In the genomic region with DNA sequence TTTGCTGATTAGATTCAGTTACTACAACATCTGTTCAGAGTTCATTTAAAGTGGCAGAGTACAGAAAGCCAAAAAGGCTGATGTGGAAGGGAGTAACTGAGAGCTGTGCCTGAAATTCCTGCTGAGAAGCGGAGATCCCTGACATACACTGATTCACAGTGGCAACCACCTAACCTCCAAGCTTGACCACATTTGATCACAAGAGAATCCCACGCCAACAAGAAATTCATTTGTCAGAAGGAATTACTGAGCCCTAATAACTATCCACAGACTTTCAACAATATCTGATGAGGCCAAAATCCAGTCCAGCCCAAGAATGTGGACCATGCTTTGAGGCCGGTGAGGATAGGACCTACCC, we compare ENCODE assay signal across 22 cellular contexts.
DNase-seq lines count a peak whose midpoint lies in the region; ATAC-seq and TF ChIP-seq lines count a peak whose summit lies in the region.
"Had no signal": no experiment of that assay in that cellular context is flagged by ENCODE, and none has a peak within 500 bp of the region (broad histone marks: within the 10 kb centered on the region; RNA-seq: fewer than 3 reads in every experiment).

No MANE protein-coding gene starts in this region.

- no peak for ATAC-seq in HG03354 (IDR thresholded peaks at IDR 0.05; ENCODE audit: poor library complexity, severe bottlenecking, unreplicated experiment)
- ATAC-seq: activated CD4-positive, alpha-beta T cell treated with anti-CD3 and anti-CD28 coated beads for 36 hours; activated T-cell treated with anti-CD3 and anti-CD28 coated beads, Interleukin-2, amount 50 U/mL, for 72 hours; foreskin keratinocyte; left lung had no signal

- H3K9me3 ChIP-seq in WERI-Rb-1 (ENCODE audit: severe bottlenecking) (no peaks in the 10 kb centered on the region), neural progenitor cell (ENCODE audit: low read depth) (no peaks in the 10 kb centered on the region)
- H3K9me3 ChIP-seq: BE2C, left lung, prostate gland had no signal

- peaks cover 19% of the 10 kb centered on the region for H3K36me3 ChIP-seq in WERI-Rb-1
- no peaks in the 10 kb centered on the region for H3K36me3 ChIP-seq in neural progenitor cell
- H3K36me3 ChIP-seq: BE2C, prostate gland had no signal

- intact Hi-C loops in activated CD4-positive, alpha-beta T cell treated with anti-CD3 and anti-CD28 coated beads, Interleukin-2, amount 10 ng/mL, durations not matched to agents 24 days and 14 days (cut with micrococcal nuclease), result no loop called here

- TF ChIP-seq CTCF in WERI-Rb-1 (IDR thresholded peaks at IDR 0.05; ENCODE audit: low read depth, low read length) (no peak), endothelial cell (IDR thresholded peaks at IDR 0.05; ENCODE audit: unreplicated experiment) (no peak), neural progenitor cell (IDR thresholded peaks at IDR 0.05) (no peak)

- H3K4me1 Mint-ChIP-seq in activated CD4-positive, alpha-beta T cell treated with anti-CD3 and anti-CD28 coated beads, Interleukin-2, amount 10 ng/mL, durations not matched to agents 24 days and 14 days, result peaks cover 7% of the 10 kb centered on the region
- H3K4me1 Mint-ChIP-seq in endothelial cell (ENCODE audit: unreplicated experiment), result peaks cover 49% of the 10 kb centered on the region
- peaks cover 41% of the 10 kb centered on the region for H3K4me1 Mint-ChIP-seq in neural progenitor cell
- H3K4me1 Mint-ChIP-seq: activated CD4-positive, alpha-beta T cell treated with anti-CD3 and anti-CD28 coated beads for 36 hours had no signal

- no peak overlapping the region for H3K4me3 ChIP-seq in WERI-Rb-1 (ENCODE audit: low read depth, low read length)
- no peak overlapping the region for H3K4me3 ChIP-seq in neural progenitor cell
- H3K4me3 ChIP-seq: left lung, prostate gland had no signal

- no peak overlapping the region for H3K9ac ChIP-seq in neural progenitor cell

- H3K27ac Mint-ChIP-seq in activated CD4-positive, alpha-beta T cell treated with anti-CD3 and anti-CD28 coated beads, Interleukin-2, amount 10 ng/mL, durations not matched to agents 24 days and 14 days, result peak overlapping the region; percentile 4
- H3K27ac Mint-ChIP-seq in endothelial cell (ENCODE audit: unreplicated experiment) (peak overlapping the region; percentile 96), neural progenitor cell (peak overlapping the region; percentile 65)
- H3K27ac Mint-ChIP-seq: activated CD4-positive, alpha-beta T cell treated with anti-CD3 and anti-CD28 coated beads for 36 hours; activated naive CD4-positive, alpha-beta T cell treated with anti-CD3 and anti-CD28 coated beads, Interleukin-2, amount 10 ng/mL, durations not matched to agents 7 days and 5 days; activated T-cell treated with anti-CD3 and anti-CD28 coated beads, Interleukin-2, amount 50 U/mL, for 72 hours had no signal

- no peaks in the 10 kb centered on the region for H3K79me2 ChIP-seq in neural progenitor cell (ENCODE audit: low read depth)

- no peaks in the 10 kb centered on the region for H3K9me3 Mint-ChIP-seq in activated CD4-positive, alpha-beta T cell treated with anti-CD3 and anti-CD28 coated beads, Interleukin-2, amount 10 ng/mL, durations not matched to agents 24 days and 14 days
- no peaks in the 10 kb centered on the region for H3K9me3 Mint-ChIP-seq in endothelial cell (ENCODE audit: unreplicated experiment)
- H3K9me3 Mint-ChIP-seq in neural progenitor cell, result peaks cover 4% of the 10 kb centered on the region
- H3K9me3 Mint-ChIP-seq: activated naive CD4-positive, alpha-beta T cell treated with anti-CD3 and anti-CD28 coated beads, Interleukin-2, amount 10 ng/mL, durations not matched to agents 7 days and 5 days; activated T-cell treated with anti-CD3 and anti-CD28 coated beads, Interleukin-2, amount 50 U/mL, for 72 hours; neural crest cell had no signal

- H3K27ac ChIP-seq in WERI-Rb-1 (peak overlapping the region; percentile 52), neural progenitor cell (no peak overlapping the region)
- H3K27ac ChIP-seq: epithelial cell of prostate, foreskin keratinocyte, prostate gland had no signal

- no peaks in the 10 kb centered on the region for H4K20me1 ChIP-seq in neural progenitor cell (ENCODE audit: low read depth)

- no peaks in the 10 kb centered on the region for H3F3A ChIP-seq in neural progenitor cell (ENCODE audit: low read depth)

- no peak overlapping the region for H3K4me2 ChIP-seq in neural progenitor cell

- H3K36me3 Mint-ChIP-seq in activated CD4-positive, alpha-beta T cell treated with anti-CD3 and anti-CD28 coated beads, Interleukin-2, amount 10 ng/mL, durations not matched to agents 24 days and 14 days (ENCODE audit: low read depth), result peaks cover 28% of the 10 kb centered on the region
- peaks cover 33% of the 10 kb centered on the region for H3K36me3 Mint-ChIP-seq in endothelial cell (ENCODE audit: low read depth, unreplicated experiment)
- H3K36me3 Mint-ChIP-seq in neural progenitor cell, result peaks cover 49% of the 10 kb centered on the region

- no peak overlapping the region for H2AFZ ChIP-seq in neural progenitor cell (replicated peaks)

- H3K4me1 ChIP-seq in neural progenitor cell, result peaks cover 9% of the 10 kb centered on the region
- H3K4me1 ChIP-seq: BE2C, foreskin keratinocyte, prostate gland had no signal

- no peak for DNase-seq in activated CD4-positive, alpha-beta T cell treated with anti-CD3 and anti-CD28 coated beads, Interleukin-2, amount 10 ng/mL, durations not matched to agents 24 days and 14 days
- DNase-seq in activated CD4-positive, alpha-beta T cell treated with anti-CD3 and anti-CD28 coated beads, Interleukin-2, amount 50 U/mL, for 48 hours, result no peak
- no peak for DNase-seq in WERI-Rb-1
- no peak for DNase-seq in endothelial cell (ENCODE audit: low spot score)
- DNase-seq in neural progenitor cell (ENCODE audit: low spot score), result no peak
- no peak for DNase-seq in NK-92 treated with Interleukin-12 subunit alpha and Interleukin-12 subunit beta, amount 100 ng/mL, for 24 hours (lab: John Stamatoyannopoulos, UW)
- no peak for DNase-seq in AML-193 (lab: John Stamatoyannopoulos, UW)
- DNase-seq: activated CD4-positive, alpha-beta T cell treated with anti-CD3 and anti-CD28 coated beads for 36 hours; activated naive CD4-positive, alpha-beta T cell treated with anti-CD3 and anti-CD28 coated beads, Interleukin-2, amount 10 ng/mL, durations not matched to agents 7 days and 5 days; activated T-cell treated with anti-CD3 and anti-CD28 coated beads, Interleukin-2, amount 50 U/mL, for 72 hours; BE2C; DND-41; foreskin keratinocyte; Karpas-422; left lung; NCI-H1048; NCI-H2029; stimulated activated CD8-positive, alpha-beta memory T cell treated with anti-CD3 and anti-CD28 coated beads, Interleukin-4, amount 100 ng/mL, for 48 hours had no signal

- H3K27me3 ChIP-seq in WERI-Rb-1 (ENCODE audit: insufficient read depth, low read depth, severe bottlenecking) (no peaks in the 10 kb centered on the region), neural progenitor cell (no peaks in the 10 kb centered on the region)
- H3K27me3 ChIP-seq: BE2C, foreskin keratinocyte, left lung had no signal

- no peak overlapping the region for H3K4me3 Mint-ChIP-seq in activated CD4-positive, alpha-beta T cell treated with anti-CD3 and anti-CD28 coated beads, Interleukin-2, amount 10 ng/mL, durations not matched to agents 24 days and 14 days
- H3K4me3 Mint-ChIP-seq in endothelial cell (ENCODE audit: unreplicated experiment) (peak overlapping the region; percentile 12), neural progenitor cell (no peak overlapping the region)
- H3K4me3 Mint-ChIP-seq: activated CD4-positive, alpha-beta T cell treated with anti-CD3 and anti-CD28 coated beads for 36 hours; activated naive CD4-positive, alpha-beta T cell treated with anti-CD3 and anti-CD28 coated beads, Interleukin-2, amount 10 ng/mL, durations not matched to agents 7 days and 5 days; activated T-cell treated with anti-CD3 and anti-CD28 coated beads, Interleukin-2, amount 50 U/mL, for 72 hours; neural crest cell had no signal

- no peaks in the 10 kb centered on the region for H3K27me3 Mint-ChIP-seq in activated CD4-positive, alpha-beta T cell treated with anti-CD3 and anti-CD28 coated beads, Interleukin-2, amount 10 ng/mL, durations not matched to agents 24 days and 14 days
- H3K27me3 Mint-ChIP-seq in endothelial cell (ENCODE audit: unreplicated experiment), result peaks cover 13% of the 10 kb centered on the region
- peaks cover 3% of the 10 kb centered on the region for H3K27me3 Mint-ChIP-seq in neural progenitor cell (ENCODE audit: insufficient read depth, low read depth)
- H3K27me3 Mint-ChIP-seq: activated CD4-positive, alpha-beta T cell treated with anti-CD3 and anti-CD28 coated beads for 36 hours; activated naive CD4-positive, alpha-beta T cell treated with anti-CD3 and anti-CD28 coated beads, Interleukin-2, amount 10 ng/mL, durations not matched to agents 7 days and 5 days had no signal

Comparison
In these comparisons a context has a peak if more than half of its experiments do, and no peak if none do; other contexts are left out.
1. H3K27ac Mint-ChIP-seq: peak in every context shown above with its lines; median percentile 96 in endothelial cell; 65 in neural progenitor cell; 4 in activated CD4-positive, alpha-beta T cell treated with anti-CD3 and anti-CD28 coated beads, Interleukin-2, amount 10 ng/mL, durations not matched to agents 24 days and 14 days.